15 cellular contexts compared by ENCODE assay signal in the genomic region with DNA sequence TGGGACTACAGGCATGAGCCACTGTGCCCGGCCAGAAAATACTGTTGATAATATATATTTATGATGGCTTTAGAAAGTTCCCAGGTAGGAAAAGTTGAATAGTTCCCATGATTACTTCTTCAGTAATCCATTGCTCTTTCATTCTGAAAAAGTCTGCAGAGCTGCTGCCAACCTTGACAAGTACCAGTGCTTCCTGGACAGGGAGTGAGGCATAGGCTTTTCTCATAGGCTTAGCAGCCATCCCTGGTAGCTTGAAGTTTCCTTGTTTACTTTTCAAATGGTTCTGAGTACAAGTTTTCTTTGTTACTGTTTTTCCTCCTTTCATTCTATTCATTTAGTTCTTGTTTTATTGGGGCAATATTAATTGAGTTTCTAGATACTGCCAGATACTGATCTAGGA. TPM values are rescaled to one million over a fixed set of nuclear protein-coding genes. Genes with fewer than 3 reads are reported as not detected.
DNase-seq lines count a peak whose midpoint lies in the region; FAIRE-seq and TF ChIP-seq lines count a peak whose summit lies in the region.
"Had no signal": no experiment of that assay in that cellular context is flagged by ENCODE, and none has a peak within 500 bp of the region (broad histone marks: within the 10 kb centered on the region; RNA-seq: fewer than 3 reads in every experiment).

No MANE protein-coding gene starts in this region.

- DNase-seq in GM23248 (peak; percentile 14), hepatocyte (ENCODE audit: low spot score) (peak; percentile 21), nephron progenitor cell (no peak), Karpas-422 (no peak), GM12892 (ENCODE audit: insufficient read length) (no peak), SJCRH30 (no peak)
- DNase-seq: COR-L47, EL, H7, NCI-H1436, NCI-H2029 treated with DMSO at 0.1 percent for 48 hours, NCI-H510A had no signal

- peaks cover 4% of the 10 kb centered on the region for H3K4me1 Mint-ChIP-seq in nephron progenitor cell

- no peaks in the 10 kb centered on the region for H4K20me1 ChIP-seq in GM23248 (ENCODE audit: insufficient read depth)
- peaks cover 2% of the 10 kb centered on the region for H4K20me1 ChIP-seq in Loucy (ENCODE audit: insufficient read depth, low read length, poor library complexity, severe bottlenecking)
- peaks cover 3% of the 10 kb centered on the region for H4K20me1 ChIP-seq in hepatocyte (ENCODE audit: insufficient read depth, poor library complexity, severe bottlenecking)
- no peaks in the 10 kb centered on the region for H4K20me1 ChIP-seq in Karpas-422 (ENCODE audit: insufficient read depth, low read depth, low read length)

- peaks cover 18% of the 10 kb centered on the region for H3K36me3 Mint-ChIP-seq in nephron progenitor cell (ENCODE audit: low read depth)

- in situ Hi-C loops in GM23248 (cut with MboI) = no loop called here

- H3K79me2 ChIP-seq in GM23248 (ENCODE audit: insufficient read depth) (peaks cover 98% of the 10 kb centered on the region), Loucy (ENCODE audit: insufficient read depth, low read length) (peaks cover 55% of the 10 kb centered on the region; the same call in 1 of the 2 replicates), hepatocyte (peaks cover 58% of the 10 kb centered on the region), Karpas-422 (ENCODE audit: low read length) (peaks cover 89% of the 10 kb centered on the region)

- H3K9me2 ChIP-seq in GM23248 (ENCODE audit: insufficient read depth) (no peaks in the 10 kb centered on the region), Loucy (replicated peaks; ENCODE audit: low read depth, low read length) (no peaks in the 10 kb centered on the region), hepatocyte (replicated peaks; ENCODE audit: insufficient read depth) (no peaks in the 10 kb centered on the region), Karpas-422 (replicated peaks; ENCODE audit: insufficient read depth, low read length) (no peaks in the 10 kb centered on the region)

- H3K4me3 Mint-ChIP-seq in nephron progenitor cell = no peak overlapping the region

- no peaks in the 10 kb centered on the region for H3K27me3 ChIP-seq in GM23248 (replicated peaks; ENCODE audit: insufficient read depth)
- no peaks in the 10 kb centered on the region for H3K27me3 ChIP-seq in Loucy (ENCODE audit: insufficient read depth, low read length, poor library complexity, severe bottlenecking)
- no peaks in the 10 kb centered on the region for H3K27me3 ChIP-seq in hepatocyte
- H3K27me3 ChIP-seq in Karpas-422 (ENCODE audit: low read length) = no peaks in the 10 kb centered on the region
- no peaks in the 10 kb centered on the region for H3K27me3 ChIP-seq in SJCRH30

- H3K27ac Mint-ChIP-seq in nephron progenitor cell = peak overlapping the region; percentile 9

- no peak for TF ChIP-seq POLR2A in GM12892 (IDR thresholded peaks at IDR 0.05; ENCODE audit: low read depth, low read length)

- H3K27ac ChIP-seq in GM23248 = peak overlapping the region; percentile 65
- H3K27ac ChIP-seq in hepatocyte = no peak overlapping the region
- no peak overlapping the region for H3K27ac ChIP-seq in Karpas-422 (ENCODE audit: low read length)
- no peak overlapping the region for H3K27ac ChIP-seq in SJCRH30
- H3K27ac ChIP-seq: C4-2B, HL-60 had no signal

- H3K9ac ChIP-seq in GM23248 (no peak overlapping the region), Loucy (ENCODE audit: low read depth, low read length, poor library complexity, severe bottlenecking) (no peak overlapping the region), Karpas-422 (ENCODE audit: low read length) (no peak overlapping the region)

- H2AFZ ChIP-seq in GM23248 (no peak overlapping the region), Loucy (ENCODE audit: low read length) (no peak overlapping the region), hepatocyte (no peak overlapping the region), Karpas-422 (ENCODE audit: low read length) (no peak overlapping the region)

- H3K9me3 Mint-ChIP-seq in nephron progenitor cell = no peaks in the 10 kb centered on the region

- no peak for TF ChIP-seq CTCF in Loucy (conservative IDR thresholded peaks at IDR 0.05; ENCODE audit: low read length)
- no peak for TF ChIP-seq CTCF in hepatocyte (IDR thresholded peaks at IDR 0.05; ENCODE audit: poor library complexity)
- TF ChIP-seq CTCF in nephron progenitor cell (IDR thresholded peaks at IDR 0.05) = no peak

- 94 to 100% methylated on average over 1 of the region's 1 CpG for WGBS in GM23248 (ENCODE audit: low coverage in 1 of 2, low lambda C conversion rate in 2 of 2, missing lambda C conversion rate in 2 of 2), 2 experiments
- 88% methylated on average over 1 of the region's 1 CpG for WGBS in hepatocyte (ENCODE audit: low lambda C conversion rate, missing lambda C conversion rate)

- H3K4me2 ChIP-seq in GM23248 (ENCODE audit: unreplicated experiment) = peak overlapping the region; percentile 58
- H3K4me2 ChIP-seq in Loucy (ENCODE audit: low read depth, low read length, poor library complexity, severe bottlenecking) = peak overlapping the region; percentile 8
- H3K4me2 ChIP-seq in hepatocyte = no peak overlapping the region
- H3K4me2 ChIP-seq in Karpas-422 (ENCODE audit: low read depth, low read length, poor library complexity, severe bottlenecking) = no peak overlapping the region

- H3K27me3 Mint-ChIP-seq in nephron progenitor cell (ENCODE audit: low read depth, poor library complexity) = no peaks in the 10 kb centered on the region

- FAIRE-seq in GM12892 (lab: Jason Lieb, UNC) = no peak

- no peak overlapping the region for H3K4me3 ChIP-seq in GM23248
- no peak overlapping the region for H3K4me3 ChIP-seq in Loucy (ENCODE audit: low read length, poor library complexity, severe bottlenecking)
- H3K4me3 ChIP-seq in hepatocyte = no peak overlapping the region
- no peak overlapping the region for H3K4me3 ChIP-seq in Karpas-422 (ENCODE audit: low read length)
- H3K4me3 ChIP-seq in SJCRH30 = no peak overlapping the region

- H3K4me1 ChIP-seq in GM23248 (ENCODE audit: insufficient read depth) (peaks cover 20% of the 10 kb centered on the region), Loucy (ENCODE audit: insufficient read depth, low read length, poor library complexity, severe bottlenecking) (peaks cover 27% of the 10 kb centered on the region), hepatocyte (ENCODE audit: insufficient read depth) (no peaks in the 10 kb centered on the region), Karpas-422 (ENCODE audit: low read length) (peaks cover 1% of the 10 kb centered on the region), SJCRH30 (no peaks in the 10 kb centered on the region)

- H3K9me3 ChIP-seq in GM23248 (ENCODE audit: low read depth) = no peaks in the 10 kb centered on the region
- no peaks in the 10 kb centered on the region for H3K9me3 ChIP-seq in Loucy (ENCODE audit: insufficient read depth, low read depth, low read length)
- H3K9me3 ChIP-seq in hepatocyte (ENCODE audit: low read depth) = no peaks in the 10 kb centered on the region
- no peaks in the 10 kb centered on the region for H3K9me3 ChIP-seq in Karpas-422 (ENCODE audit: low read length)
- no peaks in the 10 kb centered on the region for H3K9me3 ChIP-seq in SJCRH30 (replicated peaks)

- peaks cover 11% of the 10 kb centered on the region for H3F3A ChIP-seq in GM23248 (ENCODE audit: insufficient read depth)
- no peaks in the 10 kb centered on the region for H3F3A ChIP-seq in Loucy (ENCODE audit: low read depth)

- H3K36me3 ChIP-seq in GM23248 (ENCODE audit: low read depth) (peaks cover 34% of the 10 kb centered on the region), Loucy (ENCODE audit: insufficient read depth, low read length) (peaks cover 12% of the 10 kb centered on the region; the same call in 1 of the 2 replicates), hepatocyte (replicated peaks; ENCODE audit: insufficient read depth, low read depth) (no peaks in the 10 kb centered on the region), Karpas-422 (ENCODE audit: insufficient read depth, low read length) (peaks cover 64% of the 10 kb centered on the region), SJCRH30 (peaks cover 41% of the 10 kb centered on the region)

RNA-seq across cellular contexts. Expression of a gene that starts 7.8 kb away (rescaled TPM):
- total RNA-seq in GM23248 (2014; rRNA removed; shearing (Covaris generic)) = 37.7 and 46.0 TPM in 2 replicates
- polyA plus RNA-seq in GM23248 (2016; fragmentation: Nextera tagmentation; extraction: Ambion mirVana) (102 and 112 TPM in 2 replicates), hepatocyte (43.3 and 48.8 TPM in 2 replicates)
- 41.0 and 54.1 TPM in 2 replicates for total RNA-seq in hepatocyte
- total RNA-seq in Karpas-422 (2014; rRNA removed; shearing (Covaris generic); ENCODE audit: low replicate concordance) = 29.4 and 65.3 TPM in 2 replicates
- 62.7 TPM for polyA plus RNA-seq in GM12892 (2012; ENCODE audit: missing spikeins)
- 54.9 and 57.0 TPM in 2 replicates for total RNA-seq in SJCRH30 (2014; rRNA removed; shearing (Covaris generic))

RNA-seq across cellular contexts. Expression of a gene that starts 25.6 kb away (rescaled TPM):
- total RNA-seq in GM23248 (2014; rRNA removed; shearing (Covaris generic)) = not detected in 2 replicates
- polyA plus RNA-seq in GM23248 (2016; fragmentation: Nextera tagmentation; extraction: Ambion mirVana) (not detected in 2 replicates), hepatocyte (not detected in 2 replicates)
- not detected in 2 replicates for total RNA-seq in hepatocyte
- not detected in 2 replicates for total RNA-seq in Karpas-422 (2014; rRNA removed; shearing (Covaris generic); ENCODE audit: low replicate concordance)
- polyA plus RNA-seq in GM12892 (2012; ENCODE audit: missing spikeins) = not detected
- not detected in 2 replicates for total RNA-seq in SJCRH30 (2014; rRNA removed; shearing (Covaris generic))
- total RNA-seq: H7 had no signal

RNA-seq across cellular contexts. Expression of a gene that starts 33.7 kb away (rescaled TPM):
- total RNA-seq in GM23248 (2014; rRNA removed; shearing (Covaris generic)) = 1.4 TPM in 1 of 2 replicates, not detected in the other
- polyA plus RNA-seq in GM23248 (2016; fragmentation: Nextera tagmentation; extraction: Ambion mirVana) (0.30 TPM in 1 of 2 replicates, not detected in the other), hepatocyte (1.2 TPM in 1 of 2 replicates, not detected in the other)
- total RNA-seq in hepatocyte = 0.40 TPM in 1 of 2 replicates, not detected in the other
- not detected in 2 replicates for total RNA-seq in Karpas-422 (2014; rRNA removed; shearing (Covaris generic); ENCODE audit: low replicate concordance)
- polyA plus RNA-seq in GM12892 (2012; ENCODE audit: missing spikeins) = not detected
- total RNA-seq in SJCRH30 (2014; rRNA removed; shearing (Covaris generic)) = not detected in 2 replicates
- total RNA-seq: H7 had no signal

RNA-seq across cellular contexts. Expression of a gene that starts 37.1 kb away (rescaled TPM):
- total RNA-seq in GM23248 (2014; rRNA removed; shearing (Covaris generic)) = 1.0 TPM in 1 of 2 replicates, not detected in the other
- 0.15 TPM in 1 of 2 replicates, not detected in the other for polyA plus RNA-seq in GM23248 (2016; fragmentation: Nextera tagmentation; extraction: Ambion mirVana)
- total RNA-seq in hepatocyte = 0.12 and 0.83 TPM in 2 replicates
- polyA plus RNA-seq in hepatocyte = 0.43 and 0.46 TPM in 2 replicates
- total RNA-seq in Karpas-422 (2014; rRNA removed; shearing (Covaris generic); ENCODE audit: low replicate concordance) = 0.51 TPM in 1 of 2 replicates, not detected in the other
- not detected for polyA plus RNA-seq in GM12892 (2012; ENCODE audit: missing spikeins)
- 1.6 and 2.1 TPM in 2 replicates for total RNA-seq in SJCRH30 (2014; rRNA removed; shearing (Covaris generic))

Comparison
In these comparisons a context has a peak if more than half of its experiments do, and no peak if none do; other contexts are left out.
1. DNase-seq: peak in GM23248 (single experiment) and hepatocyte (single experiment); none in nephron progenitor cell (single experiment), Karpas-422 (single experiment), GM12892 (single experiment) and SJCRH30 (0 of 2).
2. H3K4me2 ChIP-seq: peak in GM23248 (single experiment) and Loucy (single experiment); none in hepatocyte (single experiment) and Karpas-422 (single experiment).